13 cellular contexts compared by ENCODE assay signal in the genomic region with DNA sequence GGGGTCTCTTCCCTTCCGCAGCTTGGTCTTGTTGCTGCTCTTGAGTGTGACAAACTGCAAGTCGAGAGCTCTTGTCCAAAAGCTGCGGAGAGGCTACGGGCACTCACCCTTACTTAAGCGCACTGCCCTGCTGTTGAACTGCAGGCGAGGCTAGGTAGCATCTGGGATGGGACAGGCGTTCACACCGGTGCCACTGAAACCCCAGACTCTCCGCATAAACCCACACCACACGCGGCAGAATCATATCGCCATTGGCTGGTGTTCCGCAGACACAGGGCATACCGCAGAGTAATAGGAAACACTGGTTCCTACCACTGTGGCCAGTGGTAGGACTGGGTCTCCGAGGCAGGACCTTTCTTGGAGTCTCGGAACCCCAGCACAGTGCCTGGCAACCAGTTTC. TPM values are rescaled to one million over a fixed set of nuclear protein-coding genes. Genes with fewer than 3 reads are reported as not detected.
DNase-seq lines count a peak whose midpoint lies in the region; ATAC-seq and TF ChIP-seq lines count a peak whose summit lies in the region.
"Had no signal": no experiment of that assay in that cellular context is flagged by ENCODE, and none has a peak within 500 bp of the region (broad histone marks: within the 10 kb centered on the region; RNA-seq: fewer than 3 reads in every experiment).

No MANE protein-coding gene starts in this region.

- no TSS peak for BruUV-seq in A673 (replicated peaks; lab: Mats Ljungman, UMichigan)

- H3K4me1 ChIP-seq in BE2C: no peaks in the 10 kb centered on the region
- peaks cover 4% of the 10 kb centered on the region for H3K4me1 ChIP-seq in A673 (ENCODE audit: insufficient read depth, low read length, poor library complexity, severe bottlenecking)
- H3K4me1 ChIP-seq: foreskin keratinocyte had no signal

- no peak for DNase-seq in activated CD4-positive, alpha-beta T cell treated with anti-CD3 and anti-CD28 coated beads, Interleukin-2, amount 10 ng/mL, durations not matched to agents 7 days and 5 days
- no peak for DNase-seq in activated CD4-positive, alpha-beta T cell treated with anti-CD3 and anti-CD28 coated beads, Interleukin-2, amount 10 ng/mL, durations not matched to agents 24 days and 14 days
- no peak for DNase-seq in activated CD8-positive, alpha-beta T cell treated with anti-CD3 and anti-CD28 coated beads, Interleukin-2, amount 10 ng/mL, durations not matched to agents 7 days and 5 days
- peak; percentile 9 to 31 (median 26) for DNase-seq in immature natural killer cell
- no peak for DNase-seq in stimulated activated naive B cell treated with anti-CD40 and anti-IgM and Interleukin-4, amounts not matched to agents 10 μg/mL and 1 μg/mL and 100 μg/mL, for 72 hours
- no peak for DNase-seq in BE2C
- DNase-seq in A673 (ENCODE audit: low spot score): no peak
- DNase-seq in SIG-M5 treated with dmso at 0.1 percent for 504 hours (lab: John Stamatoyannopoulos, UW; ENCODE audit: unreplicated experiment): no peak
- DNase-seq: NCI-H2029, SIG-M5, spleen had no signal

- peak; percentile 20 for ATAC-seq in activated CD8-positive, alpha-beta T cell treated with anti-CD3 and anti-CD28 coated beads, Interleukin-2, amount 10 ng/mL, durations not matched to agents 7 days and 5 days
- ATAC-seq in stimulated activated naive B cell treated with anti-CD40 and anti-IgM and Interleukin-4, amounts not matched to agents 10 μg/mL and 1 μg/mL and 100 μg/mL, for 72 hours (replicated peaks): no peak

- H3K27ac Mint-ChIP-seq in activated CD4-positive, alpha-beta T cell treated with anti-CD3 and anti-CD28 coated beads, Interleukin-2, amount 10 ng/mL, durations not matched to agents 7 days and 5 days: no peak overlapping the region
- no peak overlapping the region for H3K27ac Mint-ChIP-seq in activated CD4-positive, alpha-beta T cell treated with anti-CD3 and anti-CD28 coated beads, Interleukin-2, amount 10 ng/mL, durations not matched to agents 24 days and 14 days
- no peak overlapping the region for H3K27ac Mint-ChIP-seq in activated CD8-positive, alpha-beta T cell treated with anti-CD3 and anti-CD28 coated beads, Interleukin-2, amount 10 ng/mL, durations not matched to agents 7 days and 5 days
- no peak overlapping the region for H3K27ac Mint-ChIP-seq in immature natural killer cell
- H3K27ac Mint-ChIP-seq in stimulated activated naive B cell treated with anti-CD40 and anti-IgM and Interleukin-4, amounts not matched to agents 10 μg/mL and 1 μg/mL and 100 μg/mL, for 72 hours: peak overlapping the region; percentile 52

- POLR2A ChIA-PET in activated CD4-positive, alpha-beta T cell treated with anti-CD3 and anti-CD28 coated beads, Interleukin-2, amount 10 ng/mL, durations not matched to agents 7 days and 5 days (lab: Charles Lee): no interaction called here
- POLR2A ChIA-PET in activated CD8-positive, alpha-beta T cell treated with anti-CD3 and anti-CD28 coated beads, Interleukin-2, amount 10 ng/mL, durations not matched to agents 7 days and 5 days (lab: Charles Lee): no interaction called here
- POLR2A ChIA-PET in A673 (lab: Charles Lee; ENCODE audit: low non-redundant PET): no interaction called here

- H3K4me3 ChIP-seq in BE2C (ENCODE audit: low read depth, low read length) (no peak overlapping the region), A673 (ENCODE audit: low read depth, low read length, poor library complexity, severe bottlenecking) (no peak overlapping the region)

- intact Hi-C loops in activated CD4-positive, alpha-beta T cell treated with anti-CD3 and anti-CD28 coated beads, Interleukin-2, amount 10 ng/mL, durations not matched to agents 24 days and 14 days (cut with micrococcal nuclease): loop anchor here (2.0 kb wide), 1 partner anchor 714 kb away; no protein-coding TSS in a partner anchor
- intact Hi-C loops in A673 (cut with micrococcal nuclease; ENCODE audit: unreplicated experiment): loop anchor here (2.0 to 5.0 kb wide), 3 partner anchors 208 to 713 kb away; no protein-coding TSS in a partner anchor

- H3K36me3 ChIP-seq in BE2C (no peaks in the 10 kb centered on the region), A673 (ENCODE audit: insufficient read depth, low read length, poor library complexity, severe bottlenecking) (no peaks in the 10 kb centered on the region)
- H3K36me3 ChIP-seq: spleen, upper lobe of left lung had no signal

- H3K27me3 ChIP-seq in BE2C: peaks cover 52% of the 10 kb centered on the region
- H3K27me3 ChIP-seq in A673 (replicated peaks; ENCODE audit: insufficient read depth, low read depth, low read length, poor library complexity): peaks cover 35% of the 10 kb centered on the region

- H3K4me1 Mint-ChIP-seq in activated CD4-positive, alpha-beta T cell treated with anti-CD3 and anti-CD28 coated beads, Interleukin-2, amount 10 ng/mL, durations not matched to agents 7 days and 5 days: peaks cover 26% of the 10 kb centered on the region
- peaks cover 21% of the 10 kb centered on the region for H3K4me1 Mint-ChIP-seq in activated CD4-positive, alpha-beta T cell treated with anti-CD3 and anti-CD28 coated beads, Interleukin-2, amount 10 ng/mL, durations not matched to agents 24 days and 14 days
- peaks cover 32% of the 10 kb centered on the region for H3K4me1 Mint-ChIP-seq in activated CD8-positive, alpha-beta T cell treated with anti-CD3 and anti-CD28 coated beads, Interleukin-2, amount 10 ng/mL, durations not matched to agents 7 days and 5 days (ENCODE audit: low read depth)
- H3K4me1 Mint-ChIP-seq in immature natural killer cell: peaks cover 39 to 43% of the 10 kb centered on the region in 2 donors
- H3K4me1 Mint-ChIP-seq in stimulated activated naive B cell treated with anti-CD40 and anti-IgM and Interleukin-4, amounts not matched to agents 10 μg/mL and 1 μg/mL and 100 μg/mL, for 72 hours: peaks cover 25 to 47% of the 10 kb centered on the region in 2 donors

- H3K9me3 ChIP-seq in BE2C: no peaks in the 10 kb centered on the region
- no peaks in the 10 kb centered on the region for H3K9me3 ChIP-seq in A673 (ENCODE audit: low read depth, low read length, poor library complexity, severe bottlenecking)
- H3K9me3 ChIP-seq: spleen, upper lobe of left lung had no signal

- H3K4me3 Mint-ChIP-seq in activated CD4-positive, alpha-beta T cell treated with anti-CD3 and anti-CD28 coated beads, Interleukin-2, amount 10 ng/mL, durations not matched to agents 7 days and 5 days: peak overlapping the region; percentile 72
- no peak overlapping the region for H3K4me3 Mint-ChIP-seq in activated CD4-positive, alpha-beta T cell treated with anti-CD3 and anti-CD28 coated beads, Interleukin-2, amount 10 ng/mL, durations not matched to agents 24 days and 14 days
- no peak overlapping the region for H3K4me3 Mint-ChIP-seq in activated CD8-positive, alpha-beta T cell treated with anti-CD3 and anti-CD28 coated beads, Interleukin-2, amount 10 ng/mL, durations not matched to agents 7 days and 5 days
- H3K4me3 Mint-ChIP-seq in immature natural killer cell: peak overlapping the region; percentile 59 to 91 (median 82)
- peak overlapping the region in 1 of 2 donors; percentile 86 for H3K4me3 Mint-ChIP-seq in stimulated activated naive B cell treated with anti-CD40 and anti-IgM and Interleukin-4, amounts not matched to agents 10 μg/mL and 1 μg/mL and 100 μg/mL, for 72 hours

- TF ChIP-seq CTCF in BE2C (IDR thresholded peaks at IDR 0.05; ENCODE audit: low read depth, low read length): no peak
- TF ChIP-seq CTCF in A673 (conservative IDR thresholded peaks at IDR 0.05; ENCODE audit: low read depth, low read length): no peak

- CTCF ChIA-PET in activated CD4-positive, alpha-beta T cell treated with anti-CD3 and anti-CD28 coated beads, Interleukin-2, amount 10 ng/mL, durations not matched to agents 7 days and 5 days (lab: Charles Lee): interaction anchor here (0.6 kb wide), 1 partner anchor 14 kb away, joined by 3 read pairs; no protein-coding TSS in a partner anchor
- CTCF ChIA-PET in activated CD8-positive, alpha-beta T cell treated with anti-CD3 and anti-CD28 coated beads, Interleukin-2, amount 10 ng/mL, durations not matched to agents 7 days and 5 days (lab: Charles Lee): interaction anchor here (0.7 to 1.4 kb wide), 2 partner anchors 590 to 591 kb away, joined by 3 to 5 read pairs; no protein-coding TSS in a partner anchor
- CTCF ChIA-PET in A673 (lab: Charles Lee): interaction anchor here (0.7 to 2.4 kb wide), 2 partner anchors 591 to 671 kb away, joined by 4 to 6 read pairs; no protein-coding TSS in a partner anchor

- H3K36me3 Mint-ChIP-seq in activated CD4-positive, alpha-beta T cell treated with anti-CD3 and anti-CD28 coated beads, Interleukin-2, amount 10 ng/mL, durations not matched to agents 7 days and 5 days (ENCODE audit: low read depth): no peaks in the 10 kb centered on the region
- peaks cover 3% of the 10 kb centered on the region for H3K36me3 Mint-ChIP-seq in activated CD4-positive, alpha-beta T cell treated with anti-CD3 and anti-CD28 coated beads, Interleukin-2, amount 10 ng/mL, durations not matched to agents 24 days and 14 days (ENCODE audit: low read depth)
- H3K36me3 Mint-ChIP-seq in activated CD8-positive, alpha-beta T cell treated with anti-CD3 and anti-CD28 coated beads, Interleukin-2, amount 10 ng/mL, durations not matched to agents 7 days and 5 days (ENCODE audit: low read depth): peaks cover 4% of the 10 kb centered on the region
- H3K36me3 Mint-ChIP-seq in immature natural killer cell: no peaks in the 10 kb centered on the region
- no peaks in the 10 kb centered on the region for H3K36me3 Mint-ChIP-seq in stimulated activated naive B cell treated with anti-CD40 and anti-IgM and Interleukin-4, amounts not matched to agents 10 μg/mL and 1 μg/mL and 100 μg/mL, for 72 hours

- peaks cover 61% of the 10 kb centered on the region for H3K27me3 Mint-ChIP-seq in activated CD4-positive, alpha-beta T cell treated with anti-CD3 and anti-CD28 coated beads, Interleukin-2, amount 10 ng/mL, durations not matched to agents 7 days and 5 days
- H3K27me3 Mint-ChIP-seq in activated CD4-positive, alpha-beta T cell treated with anti-CD3 and anti-CD28 coated beads, Interleukin-2, amount 10 ng/mL, durations not matched to agents 24 days and 14 days: peaks cover 61% of the 10 kb centered on the region
- H3K27me3 Mint-ChIP-seq in activated CD8-positive, alpha-beta T cell treated with anti-CD3 and anti-CD28 coated beads, Interleukin-2, amount 10 ng/mL, durations not matched to agents 7 days and 5 days (ENCODE audit: low read depth): peaks cover 59% of the 10 kb centered on the region
- H3K27me3 Mint-ChIP-seq in immature natural killer cell (ENCODE audit: low read depth in 3 of 3): peaks cover 13 to 22% (median 22%) of the 10 kb centered on the region in 3 donors
- H3K27me3 Mint-ChIP-seq in stimulated activated naive B cell treated with anti-CD40 and anti-IgM and Interleukin-4, amounts not matched to agents 10 μg/mL and 1 μg/mL and 100 μg/mL, for 72 hours: peaks cover 55 to 62% of the 10 kb centered on the region in 2 donors

- no peaks in the 10 kb centered on the region for H3K9me3 Mint-ChIP-seq in activated CD4-positive, alpha-beta T cell treated with anti-CD3 and anti-CD28 coated beads, Interleukin-2, amount 10 ng/mL, durations not matched to agents 7 days and 5 days
- peaks cover 5% of the 10 kb centered on the region for H3K9me3 Mint-ChIP-seq in activated CD4-positive, alpha-beta T cell treated with anti-CD3 and anti-CD28 coated beads, Interleukin-2, amount 10 ng/mL, durations not matched to agents 24 days and 14 days
- no peaks in the 10 kb centered on the region for H3K9me3 Mint-ChIP-seq in activated CD8-positive, alpha-beta T cell treated with anti-CD3 and anti-CD28 coated beads, Interleukin-2, amount 10 ng/mL, durations not matched to agents 7 days and 5 days (ENCODE audit: insufficient read depth)
- peaks cover 0 to 4% (median 0%) of the 10 kb centered on the region in 6 donors for H3K9me3 Mint-ChIP-seq in immature natural killer cell
- peaks cover 0 to 2% of the 10 kb centered on the region in 2 donors for H3K9me3 Mint-ChIP-seq in stimulated activated naive B cell treated with anti-CD40 and anti-IgM and Interleukin-4, amounts not matched to agents 10 μg/mL and 1 μg/mL and 100 μg/mL, for 72 hours

- H3K27ac ChIP-seq in A673 (ENCODE audit: low read depth, low read length, poor library complexity, severe bottlenecking): no peak overlapping the region
- H3K27ac ChIP-seq: foreskin keratinocyte had no signal

RNA-seq across cellular contexts. Expression of a gene that starts 2.2 kb away (rescaled TPM):
- total RNA-seq in activated CD4-positive, alpha-beta T cell treated with anti-CD3 and anti-CD28 coated beads, Interleukin-2, amount 10 ng/mL, durations not matched to agents 7 days and 5 days: not detected
- 0.07 TPM in 1 of 2 replicates, not detected in the other for total RNA-seq in activated CD4-positive, alpha-beta T cell treated with anti-CD3 and anti-CD28 coated beads, Interleukin-2, amount 10 ng/mL, durations not matched to agents 24 days and 14 days
- not detected for total RNA-seq in activated CD8-positive, alpha-beta T cell treated with anti-CD3 and anti-CD28 coated beads, Interleukin-2, amount 10 ng/mL, durations not matched to agents 7 days and 5 days
- under 1 TPM in 1 of 3 donors, not detected in 2; 0.04 TPM for polyA plus RNA-seq in immature natural killer cell
- polyA plus RNA-seq in BE2C (2012; ENCODE audit: insufficient read depth, insufficient read length, low read depth): 1.7 TPM
- 5.3 and 6.0 TPM in 2 replicates for total RNA-seq in A673 (2021)
- total RNA-seq: foreskin keratinocyte had no signal
- polyA plus RNA-seq: foreskin keratinocyte had no signal

Comparison
In these comparisons a context has a peak if more than half of its experiments do, and no peak if none do; other contexts are left out.
1. H3K4me3 Mint-ChIP-seq: peak in activated CD4-positive, alpha-beta T cell treated with anti-CD3 and anti-CD28 coated beads, Interleukin-2, amount 10 ng/mL, durations not matched to agents 7 days and 5 days (single experiment) and immature natural killer cell (5 of 5); none in activated CD4-positive, alpha-beta T cell treated with anti-CD3 and anti-CD28 coated beads, Interleukin-2, amount 10 ng/mL, durations not matched to agents 24 days and 14 days (single experiment) and activated CD8-positive, alpha-beta T cell treated with anti-CD3 and anti-CD28 coated beads, Interleukin-2, amount 10 ng/mL, durations not matched to agents 7 days and 5 days (single experiment).
2. DNase-seq: peak in immature natural killer cell (3 of 3); none in activated CD4-positive, alpha-beta T cell treated with anti-CD3 and anti-CD28 coated beads, Interleukin-2, amount 10 ng/mL, durations not matched to agents 7 days and 5 days (single experiment), activated CD4-positive, alpha-beta T cell treated with anti-CD3 and anti-CD28 coated beads, Interleukin-2, amount 10 ng/mL, durations not matched to agents 24 days and 14 days (single experiment), activated CD8-positive, alpha-beta T cell treated with anti-CD3 and anti-CD28 coated beads, Interleukin-2, amount 10 ng/mL, durations not matched to agents 7 days and 5 days (single experiment), stimulated activated naive B cell treated with anti-CD40 and anti-IgM and Interleukin-4, amounts not matched to agents 10 μg/mL and 1 μg/mL and 100 μg/mL, for 72 hours (single experiment), BE2C (single experiment), A673 (single experiment) and SIG-M5 treated with dmso at 0.1 percent for 504 hours (single experiment).